ENCODE assay signal across 9 cellular contexts in genomic region chr9:136345281-136346156, GRCh38. TPM values are rescaled to one million over a fixed set of nuclear protein-coding genes. Genes with fewer than 3 reads are reported as not detected.
DNase-seq lines count a peak whose midpoint lies in the region; ATAC-seq and TF ChIP-seq lines count a peak whose summit lies in the region.
"Had no signal": no experiment of that assay in that cellular context is flagged by ENCODE, and none has a peak within 500 bp of the region (broad histone marks: within the 10 kb centered on the region; RNA-seq: fewer than 3 reads in every experiment).

No MANE protein-coding gene starts in this region.

- no peaks in the 10 kb centered on the region for H3K4me1 Mint-ChIP-seq in Caco-2 (ENCODE audit: low read depth, unreplicated experiment)
- H3K4me1 Mint-ChIP-seq in activated naive CD8-positive, alpha-beta T cell treated with anti-CD3 and anti-CD28 coated beads for 36 hours = no peaks in the 10 kb centered on the region
- peaks cover 0 to 3% (median 0%) of the 10 kb centered on the region in 3 donors for H3K4me1 Mint-ChIP-seq in CD8-positive, alpha-beta memory T cell
- H3K4me1 Mint-ChIP-seq: activated naive CD4-positive, alpha-beta T cell treated with anti-CD3 and anti-CD28 coated beads, Interleukin-2, amount 50 U/mL, for 24 hours had no signal

- TF ChIP-seq CTCF in Caco-2 (IDR thresholded peaks at IDR 0.05; ENCODE audit: insufficient read depth in 1 of 2, low read depth in 1 of 2, low read length in 1 of 2, severe bottlenecking in 1 of 2, unreplicated experiment in 1 of 2) (peak; percentile 63 to 75), VCaP (conservative IDR thresholded peaks at IDR 0.05) (peak; percentile 74), parathyroid adenoma (IDR thresholded peaks at IDR 0.05) (peak; percentile 34)

- no TSS peak for BruUV-seq in Caco-2 (replicated peaks; lab: Mats Ljungman, UMichigan)

- H3K36me3 Mint-ChIP-seq in Caco-2 (ENCODE audit: insufficient read depth, unreplicated experiment) = peaks cover 50% of the 10 kb centered on the region
- no peaks in the 10 kb centered on the region for H3K36me3 Mint-ChIP-seq in activated naive CD8-positive, alpha-beta T cell treated with anti-CD3 and anti-CD28 coated beads for 36 hours
- H3K36me3 Mint-ChIP-seq in CD8-positive, alpha-beta memory T cell = no peaks in the 10 kb centered on the region
- H3K36me3 Mint-ChIP-seq: activated naive CD4-positive, alpha-beta T cell treated with anti-CD3 and anti-CD28 coated beads, Interleukin-2, amount 50 U/mL, for 24 hours had no signal

- H3K4me3 Mint-ChIP-seq in Caco-2 (ENCODE audit: unreplicated experiment) = no peak overlapping the region
- no peak overlapping the region for H3K4me3 Mint-ChIP-seq in activated naive CD8-positive, alpha-beta T cell treated with anti-CD3 and anti-CD28 coated beads for 36 hours
- no peak overlapping the region for H3K4me3 Mint-ChIP-seq in CD8-positive, alpha-beta memory T cell
- H3K4me3 Mint-ChIP-seq: activated naive CD4-positive, alpha-beta T cell treated with anti-CD3 and anti-CD28 coated beads, Interleukin-2, amount 50 U/mL, for 24 hours had no signal

- H3K27ac ChIP-seq in VCaP = peak overlapping the region; percentile 42
- H3K27ac ChIP-seq in parathyroid adenoma = no peak overlapping the region
- H3K27ac ChIP-seq in CD8-positive, alpha-beta memory T cell (ENCODE audit: low read depth, low read length) = no peak overlapping the region

- intact Hi-C loops in Caco-2 (cut with micrococcal nuclease; ENCODE audit: unreplicated experiment) = loop anchor here (1.0 kb wide), 2 partner anchors 18 to 55 kb away; partner anchors contain the start of genes DNLZ and SNAPC4

- H3K4me3 ChIP-seq in Caco-2 (ENCODE audit: low read depth, low read length) = no peak overlapping the region
- no peak overlapping the region for H3K4me3 ChIP-seq in parathyroid adenoma (ENCODE audit: low read depth, low read length)
- H3K4me3 ChIP-seq in CD8-positive, alpha-beta memory T cell (ENCODE audit: low read length) = no peak overlapping the region

- H3K9ac ChIP-seq in parathyroid adenoma = no peak overlapping the region

- CTCF ChIA-PET in Caco-2 (lab: Charles Lee) = interaction anchor here (0.6 to 2.5 kb wide), 9 partner anchors 9 to 294 kb away, joined by 3 to 49 read pairs (median 3); partner anchors contain the start of gene DNLZ
- CTCF ChIA-PET in CD8-positive, alpha-beta memory T cell (lab: Charles Lee) = interaction anchor here (0.7 kb wide), 1 partner anchor 13 kb away, joined by 3 read pairs; no protein-coding TSS in a partner anchor

- H3K36me3 ChIP-seq in Caco-2 (ENCODE audit: control insufficient read depth, insufficient read depth, low read length) (no peaks in the 10 kb centered on the region), parathyroid adenoma (ENCODE audit: control insufficient read depth, insufficient read depth, low read length) (no peaks in the 10 kb centered on the region)
- no peaks in the 10 kb centered on the region for H3K36me3 ChIP-seq in CD8-positive, alpha-beta memory T cell (ENCODE audit: insufficient read depth, low read length)

- H3K27me3 ChIP-seq in Caco-2 (replicated peaks; ENCODE audit: control insufficient read depth, insufficient read depth, low read length) = no peaks in the 10 kb centered on the region
- H3K27me3 ChIP-seq in parathyroid adenoma (ENCODE audit: control insufficient read depth, insufficient read depth, low read length) = no peaks in the 10 kb centered on the region
- no peaks in the 10 kb centered on the region for H3K27me3 ChIP-seq in CD8-positive, alpha-beta memory T cell (ENCODE audit: insufficient read depth, low read length, poor library complexity, severe bottlenecking)

- ATAC-seq in GM21528 (IDR thresholded peaks at IDR 0.05; ENCODE audit: low FRiP score, unreplicated experiment) = no peak
- ATAC-seq in HG02870 (IDR thresholded peaks at IDR 0.05; ENCODE audit: unreplicated experiment) = no peak

- no peaks in the 10 kb centered on the region for H3K79me2 ChIP-seq in parathyroid adenoma

- peak; percentile 86 to 91 for DNase-seq in Caco-2
- DNase-seq in glomerular visceral epithelial cell (ENCODE audit: extremely low spot score) = peak; percentile 54
- DNase-seq in activated naive CD8-positive, alpha-beta T cell treated with anti-CD3 and anti-CD28 coated beads for 36 hours = no peak
- no peak for DNase-seq in CD8-positive, alpha-beta memory T cell

- peak overlapping the region; percentile 11 for H3K4me2 ChIP-seq in parathyroid adenoma (ENCODE audit: low read length)

- peak overlapping the region; percentile 66 for H2AFZ ChIP-seq in parathyroid adenoma

- H3K9me3 ChIP-seq in Caco-2 (no peaks in the 10 kb centered on the region), parathyroid adenoma (ENCODE audit: control insufficient read depth, low read length) (no peaks in the 10 kb centered on the region)
- H3K9me3 ChIP-seq in CD8-positive, alpha-beta memory T cell (ENCODE audit: low read length) = no peaks in the 10 kb centered on the region

- H3K9me3 Mint-ChIP-seq in Caco-2 (ENCODE audit: unreplicated experiment) = no peaks in the 10 kb centered on the region
- no peaks in the 10 kb centered on the region for H3K9me3 Mint-ChIP-seq in activated naive CD8-positive, alpha-beta T cell treated with anti-CD3 and anti-CD28 coated beads for 36 hours
- H3K9me3 Mint-ChIP-seq in CD8-positive, alpha-beta memory T cell = no peaks in the 10 kb centered on the region
- H3K9me3 Mint-ChIP-seq: activated naive CD4-positive, alpha-beta T cell treated with anti-CD3 and anti-CD28 coated beads, Interleukin-2, amount 50 U/mL, for 24 hours had no signal

- H3K27me3 Mint-ChIP-seq in Caco-2 (ENCODE audit: insufficient read depth, unreplicated experiment) = no peaks in the 10 kb centered on the region
- no peaks in the 10 kb centered on the region for H3K27me3 Mint-ChIP-seq in activated naive CD8-positive, alpha-beta T cell treated with anti-CD3 and anti-CD28 coated beads for 36 hours
- H3K27me3 Mint-ChIP-seq in CD8-positive, alpha-beta memory T cell = no peaks in the 10 kb centered on the region
- H3K27me3 Mint-ChIP-seq: activated naive CD4-positive, alpha-beta T cell treated with anti-CD3 and anti-CD28 coated beads, Interleukin-2, amount 50 U/mL, for 24 hours had no signal

- H3K4me1 ChIP-seq in Caco-2 (peaks cover 20% of the 10 kb centered on the region), parathyroid adenoma (peaks cover 5% of the 10 kb centered on the region)
- H3K4me1 ChIP-seq in CD8-positive, alpha-beta memory T cell (ENCODE audit: insufficient read depth, low read length) = no peaks in the 10 kb centered on the region

- POLR2A ChIA-PET in Caco-2 (lab: Charles Lee) = interaction anchor here (1.1 kb wide), 1 partner anchor 18 kb away, joined by 13 read pairs; the partner anchor contains the start of gene DNLZ
- POLR2A ChIA-PET in CD8-positive, alpha-beta memory T cell (lab: Charles Lee) = no interaction called here

- peak overlapping the region; percentile 1 for H3K27ac Mint-ChIP-seq in Caco-2 (ENCODE audit: unreplicated experiment)
- H3K27ac Mint-ChIP-seq in activated naive CD8-positive, alpha-beta T cell treated with anti-CD3 and anti-CD28 coated beads for 36 hours = no peak overlapping the region
- H3K27ac Mint-ChIP-seq in CD8-positive, alpha-beta memory T cell = no peak overlapping the region
- H3K27ac Mint-ChIP-seq: activated naive CD4-positive, alpha-beta T cell treated with anti-CD3 and anti-CD28 coated beads, Interleukin-2, amount 50 U/mL, for 24 hours had no signal

RNA-seq across cellular contexts. Expression of gene DNLZ, which starts 18.0 kb away (rescaled TPM):
- 27.1 and 29.1 TPM in 2 replicates for total RNA-seq in Caco-2 (2022)
- 10 to 100 TPM; 24.9 to 26.2 TPM for total RNA-seq in activated naive CD8-positive, alpha-beta T cell treated with anti-CD3 and anti-CD28 coated beads for 36 hours
- total RNA-seq in CD8-positive, alpha-beta memory T cell = 10 to 100 TPM; 40.6 to 43.0 TPM
- polyA plus RNA-seq in CD8-positive, alpha-beta memory T cell = 65.6 TPM

RNA-seq across cellular contexts. Expression of gene GPSM1, which starts 18.2 kb away (rescaled TPM):
- 25.7 and 26.5 TPM in 2 replicates for total RNA-seq in Caco-2 (2022)
- 10 to 100 TPM in 1 of 2 experiments, 1 to 10 TPM in 1; 9.1 to 11.0 TPM for total RNA-seq in activated naive CD8-positive, alpha-beta T cell treated with anti-CD3 and anti-CD28 coated beads for 36 hours
- total RNA-seq in CD8-positive, alpha-beta memory T cell = 1 to 10 TPM; 6.8 to 7.5 TPM
- 1.7 TPM for polyA plus RNA-seq in CD8-positive, alpha-beta memory T cell

RNA-seq across cellular contexts. Expression of gene CARD9, which starts 27.9 kb away (rescaled TPM):
- 1.7 and 2.6 TPM in 2 replicates for total RNA-seq in Caco-2 (2022)
- 1 to 10 TPM; 1.5 to 1.8 TPM for total RNA-seq in activated naive CD8-positive, alpha-beta T cell treated with anti-CD3 and anti-CD28 coated beads for 36 hours
- 1 to 10 TPM; 1.4 to 1.5 TPM for total RNA-seq in CD8-positive, alpha-beta memory T cell
- not detected for polyA plus RNA-seq in CD8-positive, alpha-beta memory T cell

RNA-seq across cellular contexts. Expression of gene CCDC187, which starts 41.6 kb away (rescaled TPM):
- 0.09 and 0.11 TPM in 2 replicates for total RNA-seq in Caco-2 (2022)
- not detected for total RNA-seq in activated naive CD8-positive, alpha-beta T cell treated with anti-CD3 and anti-CD28 coated beads for 36 hours
- total RNA-seq in CD8-positive, alpha-beta memory T cell = not detected
- not detected for polyA plus RNA-seq in CD8-positive, alpha-beta memory T cell

RNA-seq across cellular contexts. Expression of gene SNAPC4, which starts 54.5 kb away (rescaled TPM):
- total RNA-seq in Caco-2 (2022) = 15.3 and 17.2 TPM in 2 replicates
- 10 to 100 TPM; 25.2 to 28.0 TPM for total RNA-seq in activated naive CD8-positive, alpha-beta T cell treated with anti-CD3 and anti-CD28 coated beads for 36 hours
- total RNA-seq in CD8-positive, alpha-beta memory T cell = 10 to 100 TPM; 22.1 to 23.6 TPM
- polyA plus RNA-seq in CD8-positive, alpha-beta memory T cell = 2.6 TPM

Comparison
In these comparisons a context has a peak if more than half of its experiments do, and no peak if none do; other contexts are left out.
1. DNase-seq: peak in Caco-2 (2 of 2) and glomerular visceral epithelial cell (single experiment); none in activated naive CD8-positive, alpha-beta T cell treated with anti-CD3 and anti-CD28 coated beads for 36 hours (single experiment) and CD8-positive, alpha-beta memory T cell (0 of 5).
2. Peak in every context shown above with its lines, with median percentiles within 50 percentile points of each other: CTCF ChIP-seq.